Comparison of ENCODE assay signal across 3 cellular contexts in genomic region chr4:14855719-14856075, GRCh38.
TF ChIP-seq lines count a peak whose summit lies in the region.

No MANE protein-coding gene starts in this region.

TF ChIP-seq in SK-N-SH, 30 proteins besides CTCF, POLR2A, EP300 and RAD21 (continued from another document and continues in another):
- no peak for TF ChIP-seq TEAD4 (IDR thresholded peaks at IDR 0.05; ENCODE audit: borderline replicate concordance, insufficient read depth)
- no peak for TF ChIP-seq SMC3 (IDR thresholded peaks at IDR 0.05; ENCODE audit: low read depth, low read length)
- TF ChIP-seq GABPA (IDR thresholded peaks at IDR 0.05; ENCODE audit: low read depth), result no peak
- TF ChIP-seq ZBTB33 (IDR thresholded peaks at IDR 0.05; ENCODE audit: borderline replicate concordance, low read depth), result no peak
- TF ChIP-seq RXRA (IDR thresholded peaks at IDR 0.05; ENCODE audit: borderline replicate concordance, low read depth), result no peak
- no peak for TF ChIP-seq ELF1 (IDR thresholded peaks at IDR 0.05)
- TF ChIP-seq POLR2AphosphoS5 (IDR thresholded peaks at IDR 0.05; ENCODE audit: low read depth, low read length), result no peak
- TF ChIP-seq USF1 (IDR thresholded peaks at IDR 0.05; ENCODE audit: borderline replicate concordance, low read depth), result no peak
- no peak for TF ChIP-seq REST (IDR thresholded peaks at IDR 0.05; ENCODE audit: low read depth, low read length)
- TF ChIP-seq MXI1 (IDR thresholded peaks at IDR 0.05; ENCODE audit: low read depth, low read length), result no peak
- TF ChIP-seq TCF12 (IDR thresholded peaks at IDR 0.05), result no peak
- no peak for TF ChIP-seq FOXJ3 (CRISPR knock-in tag; IDR thresholded peaks at IDR 0.05)
- no peak for TF ChIP-seq NRF1 (IDR thresholded peaks at IDR 0.05; ENCODE audit: low read depth, low read length)
- TF ChIP-seq JUND (IDR thresholded peaks at IDR 0.05), result no peak

TF ChIP-seq in SK-N-SH treated with all-trans-retinoic acid at 6 μM for 48 hours, 23 proteins besides CTCF, POLR2A, EP300 and RAD21:
- TF ChIP-seq TOX (CRISPR knock-in tag; IDR thresholded peaks at IDR 0.05; ENCODE audit: borderline replicate concordance), result no peak
- TF ChIP-seq PATZ1 (CRISPR knock-in tag; IDR thresholded peaks at IDR 0.05; ENCODE audit: borderline replicate concordance), result no peak
- TF ChIP-seq ZNF565 (CRISPR knock-in tag; conservative IDR thresholded peaks at IDR 0.05; ENCODE audit: low read depth), result no peak
- no peak for TF ChIP-seq ESRRG (CRISPR knock-in tag; IDR thresholded peaks at IDR 0.05)
- no peak for TF ChIP-seq CSDC2 (CRISPR knock-in tag; IDR thresholded peaks at IDR 0.05)
- no peak for TF ChIP-seq ZC3H10 (CRISPR knock-in tag; IDR thresholded peaks at IDR 0.05)
- no peak for TF ChIP-seq PPARA (CRISPR knock-in tag; IDR thresholded peaks at IDR 0.05; ENCODE audit: borderline replicate concordance)

TF ChIP-seq in IMR-90, 13 proteins besides CTCF, POLR2A, EP300 and RAD21 (continued from another document):
- no peak for TF ChIP-seq MXI1 (IDR thresholded peaks at IDR 0.05; ENCODE audit: borderline replicate concordance, low read depth, low read length)
- no peak for TF ChIP-seq ELK1 (IDR thresholded peaks at IDR 0.05; ENCODE audit: borderline replicate concordance, low read depth, low read length)
- no peak for TF ChIP-seq MAZ (IDR thresholded peaks at IDR 0.05; ENCODE audit: borderline replicate concordance, low read depth, low read length)
- TF ChIP-seq USF2 (IDR thresholded peaks at IDR 0.05; ENCODE audit: low read depth, low read length), result no peak
- TF ChIP-seq RFX5 (IDR thresholded peaks at IDR 0.05; ENCODE audit: low read depth, low read length), result no peak
- no peak for TF ChIP-seq CHD1 (IDR thresholded peaks at IDR 0.05; ENCODE audit: low read depth, low read length)
- no peak for TF ChIP-seq RCOR1 (IDR thresholded peaks at IDR 0.05; ENCODE audit: insufficient replicate concordance, low read length)
- no peak for TF ChIP-seq SMC3 (IDR thresholded peaks at IDR 0.05; ENCODE audit: low read depth, low read length)
- TF ChIP-seq NFE2L2 (IDR thresholded peaks at IDR 0.05; ENCODE audit: low read depth, low read length), result no peak
- no peak for TF ChIP-seq BHLHE40 (IDR thresholded peaks at IDR 0.05; ENCODE audit: low read depth, low read length)
- no peak for TF ChIP-seq FOS (IDR thresholded peaks at IDR 0.05; ENCODE audit: low read depth, low read length)
TF ChIP-seq in IMR-90: peak in this region for 0.
